ENCODE assay signal across 15 cellular contexts in genomic region chrX:101370888-101371504, GRCh38. TPM values are rescaled to one million over a fixed set of nuclear protein-coding genes. Genes with fewer than 3 reads are reported as not detected.
DNase-seq lines count a peak whose midpoint lies in the region; ATAC-seq and TF ChIP-seq lines count a peak whose summit lies in the region.
"Had no signal": no experiment of that assay in that cellular context is flagged by ENCODE, and none has a peak within 500 bp of the region (broad histone marks: within the 10 kb centered on the region; RNA-seq: fewer than 3 reads in every experiment).

No MANE protein-coding gene starts in this region.

- peaks cover 23% of the 10 kb centered on the region for H3K4me1 Mint-ChIP-seq in memory B cell
- H3K4me1 Mint-ChIP-seq: activated naive CD8-positive, alpha-beta T cell treated with anti-CD3 and anti-CD28 coated beads, Interleukin-2, amount 10 ng/mL, durations not matched to agents 7 days and 5 days; CD8-positive, alpha-beta memory T cell; H9 had no signal

- no peaks in the 10 kb centered on the region for H3K27me3 ChIP-seq in right cardiac atrium (ENCODE audit: control insufficient read depth, insufficient read depth)

- H3K4me3 Mint-ChIP-seq in memory B cell = peak overlapping the region; percentile 74
- H3K4me3 Mint-ChIP-seq: activated naive CD8-positive, alpha-beta T cell treated with anti-CD3 and anti-CD28 coated beads, Interleukin-2, amount 10 ng/mL, durations not matched to agents 7 days and 5 days; CD8-positive, alpha-beta memory T cell; H9 had no signal

- 61% methylated on average over 3 of the region's 3 CpGs for WGBS in right cardiac atrium

- H3K27ac Mint-ChIP-seq in memory B cell = peak overlapping the region; percentile 80
- H3K27ac Mint-ChIP-seq: activated naive CD8-positive, alpha-beta T cell treated with anti-CD3 and anti-CD28 coated beads, Interleukin-2, amount 10 ng/mL, durations not matched to agents 7 days and 5 days; CD8-positive, alpha-beta memory T cell; H9 had no signal

- H3K27me3 Mint-ChIP-seq in memory B cell = no peaks in the 10 kb centered on the region

- DNase-seq in memory B cell (ENCODE audit: low spot score in 2 of 2) (no peak), superior temporal gyrus (ENCODE audit: extremely low spot score) (no peak), DMS79 treated with DMSO at 0.1 percent for 48 hours (lab: John Stamatoyannopoulos, UW) (no peak), right cardiac atrium (no peak), mucosa of descending colon (no peak)
- DNase-seq: activated CD8-positive, alpha-beta memory T cell treated with anti-CD3 and anti-CD28 coated beads for 24 hours; activated naive CD8-positive, alpha-beta T cell treated with anti-CD3 and anti-CD28 coated beads, Interleukin-2, amount 10 ng/mL, durations not matched to agents 7 days and 5 days; CD8-positive, alpha-beta memory T cell; H9; left colon; NCI-H2029 treated with DMSO at 0.1 percent for 48 hours had no signal

- H3K4me3 ChIP-seq in right cardiac atrium (ENCODE audit: low read length) = no peak overlapping the region
- no peak overlapping the region for H3K4me3 ChIP-seq in mucosa of descending colon

- ATAC-seq in GM18907 (IDR thresholded peaks at IDR 0.05; ENCODE audit: unreplicated experiment) (peak; percentile 79), HG02610 (IDR thresholded peaks at IDR 0.05; ENCODE audit: unreplicated experiment) (peak; percentile 83), HG03520 (IDR thresholded peaks at IDR 0.05; ENCODE audit: unreplicated experiment) (peak; percentile 69), memory B cell (ENCODE audit: low read depth) (peak; percentile 85), right cardiac atrium (no peak), mucosa of descending colon (no peak)
- ATAC-seq: HepG2, left colon had no signal

- H3K4me1 ChIP-seq in right cardiac atrium (ENCODE audit: control insufficient read depth, insufficient read depth, low read length) = no peaks in the 10 kb centered on the region
- no peaks in the 10 kb centered on the region for H3K4me1 ChIP-seq in mucosa of descending colon (ENCODE audit: low read depth)

- intact Hi-C loops in right cardiac atrium (cut with DNase I) (no loop called here), mucosa of descending colon (cut with DNase I, micrococcal nuclease) (no loop called here)

- TF ChIP-seq CTCF in mucosa of descending colon (IDR thresholded peaks at IDR 0.05) = no peak

- H3K36me3 Mint-ChIP-seq in memory B cell = peaks cover 20% of the 10 kb centered on the region
- H3K36me3 Mint-ChIP-seq: activated naive CD8-positive, alpha-beta T cell treated with anti-CD3 and anti-CD28 coated beads, Interleukin-2, amount 10 ng/mL, durations not matched to agents 7 days and 5 days; CD8-positive, alpha-beta memory T cell had no signal

- H3K36me3 ChIP-seq in mucosa of descending colon (ENCODE audit: low read depth) = no peaks in the 10 kb centered on the region

- no peaks in the 10 kb centered on the region for H3K9me3 Mint-ChIP-seq in memory B cell
- H3K9me3 Mint-ChIP-seq: activated naive CD8-positive, alpha-beta T cell treated with anti-CD3 and anti-CD28 coated beads, Interleukin-2, amount 10 ng/mL, durations not matched to agents 7 days and 5 days; CD8-positive, alpha-beta memory T cell had no signal

- no peak overlapping the region for H3K27ac ChIP-seq in right cardiac atrium (ENCODE audit: low read length)

- H3K9me3 ChIP-seq in right cardiac atrium (ENCODE audit: control insufficient read depth, low read length) (no peaks in the 10 kb centered on the region), mucosa of descending colon (no peaks in the 10 kb centered on the region)

RNA-seq across cellular contexts. Expression of gene BTK, which starts 15.0 kb away (rescaled TPM):
- 1 to 10 TPM; 1.6 to 3.6 (median 3.3) TPM for total RNA-seq in right cardiac atrium
- 0.88 TPM for polyA plus RNA-seq in right cardiac atrium
- 1 to 10 TPM; 1.8 to 5.6 (median 5.0) TPM for total RNA-seq in mucosa of descending colon
- total RNA-seq: HepG2 had no signal
- polyA plus RNA-seq: CD8-positive, alpha-beta memory T cell; HepG2 had no signal

RNA-seq across cellular contexts. Expression of gene RPL36A, which starts 19.8 kb away (rescaled TPM):
- total RNA-seq in right cardiac atrium = 100 to 1,000 TPM in 2 of 4 donors, 10 to 100 TPM in 2; 71.2 to 109 (median 99.8) TPM
- polyA plus RNA-seq in right cardiac atrium = 1,005 TPM
- 100 to 1,000 TPM; 125 to 181 (median 167) TPM for total RNA-seq in mucosa of descending colon

RNA-seq across cellular contexts. Expression of gene TIMM8A, which starts 22.5 kb away (rescaled TPM):
- total RNA-seq in right cardiac atrium = 10 to 100 TPM; 14.4 to 20.3 (median 19.1) TPM
- 12.9 TPM for polyA plus RNA-seq in right cardiac atrium
- total RNA-seq in mucosa of descending colon = 10 to 100 TPM; 13.6 to 17.7 (median 13.9) TPM

RNA-seq across cellular contexts. Expression of gene GLA, which starts 36.7 kb away (rescaled TPM):
- total RNA-seq in right cardiac atrium (10 to 100 TPM; 10.4 to 20.5 (median 17.9) TPM), mucosa of descending colon (10 to 100 TPM; 17.7 to 26.9 (median 21.1) TPM)
- 20.7 TPM for polyA plus RNA-seq in right cardiac atrium

RNA-seq across cellular contexts. Expression of gene HNRNPH2, which starts 37.0 kb away (rescaled TPM):
- total RNA-seq in right cardiac atrium (10 to 100 TPM; 54.6 to 69.4 (median 58.8) TPM), mucosa of descending colon (10 to 100 TPM; 43.6 to 65.0 (median 60.7) TPM)
- 53.3 TPM for polyA plus RNA-seq in right cardiac atrium

Comparison
In these comparisons a context has a peak if more than half of its experiments do, and no peak if none do; other contexts are left out.
1. ATAC-seq: peak in GM18907 (single experiment), HG02610 (single experiment), HG03520 (single experiment) and memory B cell (single experiment); none in right cardiac atrium (0 of 2) and mucosa of descending colon (single experiment).